Comparison of ENCODE assay signal across 8 cellular contexts in genomic region chr9:69325409-69326212, GRCh38. TPM values are rescaled to one million over a fixed set of nuclear protein-coding genes. Genes with fewer than 3 reads are reported as not detected.
DNase-seq lines count a peak whose midpoint lies in the region; ATAC-seq lines count a peak whose summit lies in the region.

No MANE protein-coding gene starts in this region.

- H3K9ac ChIP-seq in subcutaneous abdominal adipose tissue (ENCODE audit: low read length in 5 of 5) = peak overlapping the region in 1 of 5 donors; percentile 9

- DNase-seq in NCI-H748 (lab: John Stamatoyannopoulos, UW; ENCODE audit: unreplicated experiment) (peak; percentile 65), NCI-H748 treated with DMSO at 0.1 percent for 48 hours (lab: John Stamatoyannopoulos, UW) (no peak), astrocyte of the hippocampus (ENCODE audit: low read depth, low spot score) (peak; percentile 48), left colon (peak in 1 of 2 donors; percentile 30), ACHN (no peak), medulla oblongata (ENCODE audit: extremely low spot score) (no peak), NAMALWA (ENCODE audit: low spot score) (no peak)

- peaks cover 0 to 18% (median 16%) of the 10 kb centered on the region in 5 donors for H3K4me1 ChIP-seq in subcutaneous abdominal adipose tissue (ENCODE audit: control insufficient read depth in 5 of 5, insufficient read depth in 5 of 5, low read length in 5 of 5)

- no peaks in the 10 kb centered on the region for H3K9me3 ChIP-seq in subcutaneous abdominal adipose tissue (ENCODE audit: control insufficient read depth in 5 of 5, low read length in 5 of 5)

- H3K36me3 ChIP-seq in subcutaneous abdominal adipose tissue (ENCODE audit: control insufficient read depth in 5 of 5, insufficient read depth in 5 of 5, low read length in 5 of 5) = no peaks in the 10 kb centered on the region

- ATAC-seq in left colon = peak; percentile 18

- H3K27me3 ChIP-seq in subcutaneous abdominal adipose tissue (ENCODE audit: control insufficient read depth in 5 of 5, insufficient read depth in 4 of 5, low read length in 5 of 5) = peaks cover 0 to 5% (median 3%) of the 10 kb centered on the region in 5 donors

- H3K4me3 ChIP-seq in subcutaneous abdominal adipose tissue (ENCODE audit: low read depth in 1 of 5, low read length in 5 of 5) = peak overlapping the region; percentile 65 to 76 (median 71)

- in situ Hi-C loops in ACHN (cut with HindIII; ENCODE audit: low pct_ligation_motif_present, low pct_unique_long_range_greater_than_20kb, low sequenced_read_pairs) = no loop called here

- intact Hi-C loops in left colon (cut with DNase I, micrococcal nuclease) = no loop called here

- no peak overlapping the region for H3K27ac ChIP-seq in subcutaneous abdominal adipose tissue (ENCODE audit: low read depth, low read length)

RNA-seq across cellular contexts. Expression of gene ENTREP1, which starts 0.6 kb away (rescaled TPM):
- 1 to 10 TPM; 1.8 to 6.2 TPM for total RNA-seq in left colon

Comparison
In these comparisons a context has a peak if more than half of its experiments do, and no peak if none do; other contexts are left out.
1. DNase-seq: peak in NCI-H748 (single experiment) and astrocyte of the hippocampus (single experiment); none in NCI-H748 treated with DMSO at 0.1 percent for 48 hours (single experiment), ACHN (single experiment), medulla oblongata (single experiment) and NAMALWA (single experiment).